7 cellular contexts compared by ENCODE assay signal in the genomic region with DNA sequence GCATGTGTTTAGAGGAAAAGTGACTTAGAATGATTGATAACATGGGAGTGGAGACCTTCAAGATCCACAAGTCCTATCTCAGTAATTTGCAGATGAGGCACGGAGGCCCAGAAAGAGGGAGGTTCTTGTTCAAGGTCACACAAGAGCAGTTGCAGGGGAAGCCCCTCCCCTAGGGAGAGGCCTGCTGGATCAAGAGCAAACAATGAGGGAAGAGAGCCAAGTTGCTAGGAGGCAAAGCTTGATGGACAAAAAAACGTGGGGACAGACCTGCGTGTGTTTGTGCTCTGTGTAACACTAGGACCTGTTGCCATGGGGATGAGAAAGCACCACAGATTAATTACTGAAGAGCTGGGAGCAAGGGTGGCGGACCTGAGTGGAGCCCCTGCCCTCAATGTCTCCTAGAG. TPM values are rescaled to one million over a fixed set of nuclear protein-coding genes. Genes with fewer than 3 reads are reported as not detected.
A peak's percentile ranks its signal among the peaks of the same experiment; 100 is the strongest.
DNase-seq lines count a peak whose midpoint lies in the region; ATAC-seq and TF ChIP-seq lines count a peak whose summit lies in the region.
"Had no signal": no experiment of that assay in that cellular context is flagged by ENCODE, and none has a peak within 500 bp of the region (broad histone marks: within the 10 kb centered on the region; RNA-seq: fewer than 3 reads in every experiment).

No MANE protein-coding gene starts in this region.

- H3K9me3 ChIP-seq in osteoblast (ENCODE audit: low read depth, low read length): no peaks in the 10 kb centered on the region
- no peaks in the 10 kb centered on the region for H3K9me3 ChIP-seq in Karpas-422 (ENCODE audit: low read length)

- TF ChIP-seq CTCF in osteoblast (IDR thresholded peaks at IDR 0.05; ENCODE audit: extremely low read depth, low read depth, low read length): no peak

- H3K9me2 ChIP-seq in Karpas-422 (replicated peaks; ENCODE audit: insufficient read depth, low read length): no peaks in the 10 kb centered on the region

- H3K79me2 ChIP-seq in osteoblast (ENCODE audit: insufficient read depth, low read length): no peaks in the 10 kb centered on the region
- no peaks in the 10 kb centered on the region for H3K79me2 ChIP-seq in Karpas-422 (ENCODE audit: low read length)

- H2AFZ ChIP-seq in osteoblast (ENCODE audit: low read length) (no peak overlapping the region), Karpas-422 (ENCODE audit: low read length) (no peak overlapping the region)

- H3K4me2 ChIP-seq in osteoblast (ENCODE audit: insufficient read depth, low read length): no peak overlapping the region
- no peak overlapping the region for H3K4me2 ChIP-seq in Karpas-422 (ENCODE audit: low read depth, low read length, poor library complexity, severe bottlenecking)

- no peak overlapping the region for H3K27ac Mint-ChIP-seq in activated naive CD4-positive, alpha-beta T cell treated with anti-CD3 and anti-CD28 coated beads, Interleukin-2, amount 50 U/mL, for 72 hours

- no peak overlapping the region for H3K9ac ChIP-seq in Karpas-422 (ENCODE audit: low read length)

- H3K4me3 ChIP-seq in osteoblast (ENCODE audit: insufficient read depth, low read length) (no peak overlapping the region), Karpas-422 (ENCODE audit: low read length) (no peak overlapping the region)

- no peaks in the 10 kb centered on the region for H3K9me3 Mint-ChIP-seq in activated naive CD4-positive, alpha-beta T cell treated with anti-CD3 and anti-CD28 coated beads, Interleukin-2, amount 50 U/mL, for 72 hours

- peaks cover 11% of the 10 kb centered on the region for H3K27me3 ChIP-seq in osteoblast (ENCODE audit: insufficient read depth, low read length)
- H3K27me3 ChIP-seq in Karpas-422 (ENCODE audit: low read length): no peaks in the 10 kb centered on the region

- H3K36me3 ChIP-seq in osteoblast (ENCODE audit: insufficient read depth, low read length) (no peaks in the 10 kb centered on the region), Karpas-422 (ENCODE audit: insufficient read depth, low read length) (peaks cover 3% of the 10 kb centered on the region; the same call in 1 of the 2 replicates)

- H3K4me1 ChIP-seq in osteoblast (ENCODE audit: insufficient read depth, low read length): peaks cover 5% of the 10 kb centered on the region
- peaks cover 51% of the 10 kb centered on the region for H3K4me1 ChIP-seq in Karpas-422 (ENCODE audit: low read length)

- no peaks in the 10 kb centered on the region for H4K20me1 ChIP-seq in osteoblast (ENCODE audit: insufficient read depth, low read length)
- H4K20me1 ChIP-seq in Karpas-422 (ENCODE audit: insufficient read depth, low read depth, low read length): no peaks in the 10 kb centered on the region

- no peak for ATAC-seq in activated naive CD4-positive, alpha-beta T cell treated with anti-CD3 and anti-CD28 coated beads, Interleukin-2, amount 50 U/mL, for 72 hours

- DNase-seq in NCI-H1417 (lab: John Stamatoyannopoulos, UW) (peak; percentile 74 to 98 (median 89)), caudate nucleus (lab: John Stamatoyannopoulos, UW) (peak in 1 of 61 donors; percentile 31), osteoblast (ENCODE audit: insufficient read length, low spot score, missing footprints) (peak; percentile 75), Karpas-422 (no peak), cerebellar cortex (ENCODE audit: low spot score) (no peak)
- no peak for DNase-seq in activated naive CD4-positive, alpha-beta T cell treated with anti-CD3 and anti-CD28 coated beads, Interleukin-2, amount 50 U/mL, for 72 hours (ENCODE audit: low spot score in 2 of 2)

- H3K27ac ChIP-seq in caudate nucleus (ENCODE audit: low read depth, low read length) (peak overlapping the region; percentile 87), osteoblast (ENCODE audit: low read depth, low read length) (no peak overlapping the region), Karpas-422 (ENCODE audit: low read length) (no peak overlapping the region)

- no peaks in the 10 kb centered on the region for H3K36me3 Mint-ChIP-seq in activated naive CD4-positive, alpha-beta T cell treated with anti-CD3 and anti-CD28 coated beads, Interleukin-2, amount 50 U/mL, for 72 hours

RNA-seq across cellular contexts. Expression of gene MFRP, which starts 6.4 kb away (rescaled TPM):
- not detected in 2 replicates for total RNA-seq in osteoblast
- total RNA-seq in activated naive CD4-positive, alpha-beta T cell treated with anti-CD3 and anti-CD28 coated beads, Interleukin-2, amount 50 U/mL, for 72 hours: not detected
- not detected in 2 replicates for total RNA-seq in Karpas-422 (2014; rRNA removed; shearing (Covaris generic); ENCODE audit: low replicate concordance)
- total RNA-seq: kidney epithelial cell had no signal

RNA-seq across cellular contexts. Expression of gene C1QTNF5, which starts 12.2 kb away (rescaled TPM):
- 35.9 and 41.3 TPM in 2 replicates for total RNA-seq in osteoblast
- total RNA-seq in activated naive CD4-positive, alpha-beta T cell treated with anti-CD3 and anti-CD28 coated beads, Interleukin-2, amount 50 U/mL, for 72 hours: not detected
- total RNA-seq in Karpas-422 (2014; rRNA removed; shearing (Covaris generic); ENCODE audit: low replicate concordance): not detected in 2 replicates

RNA-seq across cellular contexts. Expression of gene RNF26, which starts 18.5 kb away (rescaled TPM):
- 4.0 and 5.0 TPM in 2 replicates for total RNA-seq in osteoblast
- 10 to 100 TPM; 37.6 to 38.8 TPM for total RNA-seq in activated naive CD4-positive, alpha-beta T cell treated with anti-CD3 and anti-CD28 coated beads, Interleukin-2, amount 50 U/mL, for 72 hours
- 3.9 and 8.8 TPM in 2 replicates for total RNA-seq in Karpas-422 (2014; rRNA removed; shearing (Covaris generic); ENCODE audit: low replicate concordance)

RNA-seq across cellular contexts. Expression of gene USP2, which starts 28.6 kb away (rescaled TPM):
- 0.29 and 0.36 TPM in 2 replicates for total RNA-seq in osteoblast
- total RNA-seq in activated naive CD4-positive, alpha-beta T cell treated with anti-CD3 and anti-CD28 coated beads, Interleukin-2, amount 50 U/mL, for 72 hours: 1 to 10 TPM in 1 of 2 donors, under 1 TPM in 1; 0.66 to 1.3 TPM
- total RNA-seq in Karpas-422 (2014; rRNA removed; shearing (Covaris generic); ENCODE audit: low replicate concordance): 15.4 and 16.9 TPM in 2 replicates

RNA-seq across cellular contexts. Expression of gene MCAM, which starts 35.9 kb away (rescaled TPM):
- 11.2 and 14.1 TPM in 2 replicates for total RNA-seq in osteoblast
- total RNA-seq in activated naive CD4-positive, alpha-beta T cell treated with anti-CD3 and anti-CD28 coated beads, Interleukin-2, amount 50 U/mL, for 72 hours: 10 to 100 TPM in 1 of 2 donors, 1 to 10 TPM in 1; 3.5 to 15.7 TPM
- 2.0 and 2.1 TPM in 2 replicates for total RNA-seq in Karpas-422 (2014; rRNA removed; shearing (Covaris generic); ENCODE audit: low replicate concordance)

Comparison
In these comparisons a context has a peak if more than half of its experiments do, and no peak if none do; other contexts are left out.
1. DNase-seq: peak in NCI-H1417 (3 of 3) and osteoblast (single experiment); none in activated naive CD4-positive, alpha-beta T cell treated with anti-CD3 and anti-CD28 coated beads, Interleukin-2, amount 50 U/mL, for 72 hours (0 of 2), Karpas-422 (single experiment) and cerebellar cortex (single experiment).
2. RNA of gene C1QTNF5, which starts 12.2 kb away (total RNA-seq): 35.9 to 41.3 TPM in osteoblast; not detected in activated naive CD4-positive, alpha-beta T cell treated with anti-CD3 and anti-CD28 coated beads, Interleukin-2, amount 50 U/mL, for 72 hours and not detected in Karpas-422; every median in the first group is over 10 times any median in the second.